Comparison of ENCODE assay signal across 29 cellular contexts in the genomic region with DNA sequence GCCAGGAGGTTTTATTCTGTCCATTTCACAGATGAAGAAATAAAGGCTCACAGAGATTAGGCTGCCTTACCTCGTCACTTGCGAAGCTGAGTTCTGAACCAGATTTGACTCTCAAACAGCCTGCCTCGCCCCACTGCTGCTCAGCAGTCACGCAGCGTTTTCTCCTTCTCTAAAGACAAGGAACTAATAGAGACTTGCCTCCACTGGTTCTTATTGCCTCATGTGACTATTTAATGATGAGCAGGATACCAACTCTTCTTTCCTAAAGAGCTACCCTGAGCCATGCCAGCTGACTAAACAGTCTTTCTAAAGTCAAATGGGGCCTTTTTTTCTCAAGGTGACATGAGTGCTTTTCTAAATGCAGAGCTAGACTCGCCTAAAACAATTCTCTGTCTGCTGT.
DNase-seq lines count a peak whose midpoint lies in the region; ATAC-seq, FAIRE-seq and TF ChIP-seq lines count a peak whose summit lies in the region.
"Had no signal": no experiment of that assay in that cellular context is flagged by ENCODE, and none has a peak within 500 bp of the region (broad histone marks: within the 10 kb centered on the region; RNA-seq: fewer than 3 reads in every experiment).

No MANE protein-coding gene starts in this region.

- DNase-seq in Karpas-422 (peak; percentile 34), GM12878 (ENCODE audit: low read depth, low spot score) (no peak), left colon (peak in 1 of 2 donors; percentile 24), transverse colon (peak; percentile 10), NCI-H2196 treated with DMSO at 0.1 percent for 48 hours (lab: John Stamatoyannopoulos, UW; ENCODE audit: unreplicated experiment) (no peak), NCI-H2227 treated with DMSO at 0.1 percent for 48 hours (lab: John Stamatoyannopoulos, UW) (no peak), KG1 (lab: John Stamatoyannopoulos, UW) (no peak)
- DNase-seq: activated CD4-positive, alpha-beta T cell treated with anti-CD3 and anti-CD28 coated beads, Interleukin-2, amount 10 ng/mL, durations not matched to agents 24 days and 14 days; activated effector memory CD4-positive, alpha-beta T cell treated with anti-CD3 and anti-CD28 coated beads, Interleukin-2, amount 50 U/mL, for 16 hours; activated naive CD8-positive, alpha-beta T cell treated with anti-CD3 and anti-CD28 coated beads for 36 hours; activated T-cell treated with anti-CD3 and anti-CD28 coated beads, Interleukin-2, amount 50 U/mL, for 1 hour; aorta; cortex of kidney; effector memory CD4-positive, alpha-beta T cell; erythroblast; H7; Kasumi-1; kidney; mammary epithelial cell; NCI-H1436; RPMI8226; stimulated activated CD4-positive, alpha-beta T cell treated with anti-CD3 and anti-CD28 coated beads, Interleukin-1b, Interleukin-23, amount 100 ng/mL, for 48 hours; stimulated activated naive CD4-positive, alpha-beta T cell treated with Interleukin-2 at 50 U/mL for 16 hours had no signal

- H4K20me1 ChIP-seq in Karpas-422 (ENCODE audit: insufficient read depth, low read depth, low read length) (no peaks in the 10 kb centered on the region), GM12878 (ENCODE audit: control insufficient read depth, insufficient read depth) (no peaks in the 10 kb centered on the region)
- H4K20me1 ChIP-seq: BLaER1 had no signal

- H3K79me2 ChIP-seq in Karpas-422 (ENCODE audit: low read length) (no peaks in the 10 kb centered on the region), GM12878 (ENCODE audit: control insufficient read depth, insufficient read depth, low read length) (no peaks in the 10 kb centered on the region)

- H2AFZ ChIP-seq in Karpas-422 (ENCODE audit: low read length) (no peak overlapping the region), GM12878 (ENCODE audit: control insufficient read depth, low read depth, low read length) (no peak overlapping the region)
- H2AFZ ChIP-seq: neural progenitor cell had no signal

- 6% methylated on average over 6 of the region's 6 CpGs for WGBS in GM12878 (ENCODE audit: insufficient coverage, insufficient replicate concordance, low lambda C conversion rate, missing lambda C conversion rate)
- 57 to 60% methylated on average over 1 to 6 of the region's 6 CpGs for WGBS in transverse colon (ENCODE audit: low coverage in 1 of 2), 2 donors

- no peaks in the 10 kb centered on the region for H3K27me3 ChIP-seq in Karpas-422 (ENCODE audit: low read length)
- H3K27me3 ChIP-seq in GM12878 (replicated peaks in 1 of 2; ENCODE audit: control insufficient read depth in 2 of 2, insufficient read depth in 2 of 2, low read length in 1 of 2), result peaks cover 0 to 4% of the 10 kb centered on the region in 2 experiments; a peak in 1 of 4 replicates
- no peaks in the 10 kb centered on the region for H3K27me3 ChIP-seq in transverse colon
- H3K27me3 ChIP-seq: BLaER1, cardiac muscle cell, neural progenitor cell, pancreas, SJSA1 had no signal

- no peak for TF ChIP-seq RAD21 in GM12878 (IDR thresholded peaks at IDR 0.05; ENCODE audit: insufficient read depth, low read depth, low read length)

- no peak for FAIRE-seq in GM12878 (lab: Jason Lieb, UNC)
- FAIRE-seq: GM12891, kidney, pancreas had no signal

- no TSS peak for BruUV-seq in GM12878 (replicated peaks; lab: Mats Ljungman, UMichigan)

- TF ChIP-seq POLR2A in GM12878 (IDR thresholded peaks at IDR 0.05; ENCODE audit: low read depth, low read length), result no peak
- no peak for TF ChIP-seq POLR2A in transverse colon (IDR thresholded peaks at IDR 0.05)

- POLR2A ChIA-PET in GM12878 (lab: Charles Lee), result interaction anchor here (0.7 to 2.1 kb wide), 3 partner anchors 78 to 141 kb away, joined by 3 to 7 read pairs (median 4); no protein-coding TSS in a partner anchor

- ATAC-seq in GM12878 (peak; percentile 12; the same call in 2 of the 3 replicates), left colon (peak; percentile 51)

- H3K4me2 ChIP-seq in Karpas-422 (ENCODE audit: low read depth, low read length, poor library complexity, severe bottlenecking) (no peak overlapping the region), GM12878 (ENCODE audit: control insufficient read depth, insufficient read depth) (no peak overlapping the region)
- H3K4me2 ChIP-seq: BLaER1 had no signal

- intact Hi-C loops in GM12878 (cut with micrococcal nuclease; ENCODE audit: unreplicated experiment), result loop anchor here (2.0 kb wide), 2 partner anchors 78 to 140 kb away; no protein-coding TSS in a partner anchor
- intact Hi-C loops in left colon (cut with DNase I, micrococcal nuclease), result no loop called here
- intact Hi-C loops in transverse colon (cut with DNase I; ENCODE audit: low total_unique reads), result no loop called here

- H3K9ac ChIP-seq in Karpas-422 (ENCODE audit: low read length), result no peak overlapping the region
- H3K9ac ChIP-seq in GM12878 (ENCODE audit: control insufficient read depth, insufficient read depth, low read length), result no peak overlapping the region
- H3K9ac ChIP-seq: BLaER1, neural progenitor cell had no signal

- TF ChIP-seq CTCF in GM12878 (IDR thresholded peaks at IDR 0.05 in 2 of 3, conservative IDR thresholded peaks at IDR 0.05 in 1 of 3; ENCODE audit: control insufficient read depth in 2 of 3, extremely low read depth in 1 of 3, insufficient read depth in 1 of 3, low read depth in 3 of 3, low read length in 3 of 3) (no peak), transverse colon (IDR thresholded peaks at IDR 0.05) (no peak)

- H3K27ac ChIP-seq in Karpas-422 (ENCODE audit: low read length) (no peak overlapping the region), GM12878 (ENCODE audit: control insufficient read depth, insufficient read depth) (no peak overlapping the region), transverse colon (peak overlapping the region; percentile 74 to 79 (median 76))
- H3K27ac ChIP-seq: BLaER1, cardiac muscle cell, neural progenitor cell, SJSA1 had no signal

- CTCF ChIA-PET in GM12878 (lab: Yijun Ruan, JAX), result interaction anchor here (0.7 to 3.9 kb wide), 14 partner anchors 9 to 423 kb away, joined by 3 to 43 read pairs (median 4); no protein-coding TSS in a partner anchor

- no peaks in the 10 kb centered on the region for H3K36me3 ChIP-seq in Karpas-422 (ENCODE audit: insufficient read depth, low read length)
- no peaks in the 10 kb centered on the region for H3K36me3 ChIP-seq in GM12878 (ENCODE audit: control insufficient read depth in 2 of 2, insufficient read depth in 2 of 2, low read length in 1 of 2)
- H3K36me3 ChIP-seq in transverse colon, result no peaks in the 10 kb centered on the region
- H3K36me3 ChIP-seq: BLaER1, cardiac muscle cell, neural progenitor cell, pancreas, SJSA1 had no signal

- H3K9me2 ChIP-seq in Karpas-422 (replicated peaks; ENCODE audit: insufficient read depth, low read length), result no peaks in the 10 kb centered on the region

- no peaks in the 10 kb centered on the region for H3K9me3 ChIP-seq in Karpas-422 (ENCODE audit: low read length)
- H3K9me3 ChIP-seq in GM12878 (replicated peaks; ENCODE audit: control insufficient read depth, insufficient read depth, low read length), result no peaks in the 10 kb centered on the region
- H3K9me3 ChIP-seq in transverse colon, result no peaks in the 10 kb centered on the region
- H3K9me3 ChIP-seq: BLaER1, pancreas, SJSA1 had no signal

- H3K4me1 ChIP-seq in Karpas-422 (ENCODE audit: low read length), result no peaks in the 10 kb centered on the region
- H3K4me1 ChIP-seq in GM12878 (ENCODE audit: control insufficient read depth, insufficient read depth, low read length), result no peaks in the 10 kb centered on the region
- peaks cover 0 to 18% (median 3%) of the 10 kb centered on the region in 4 donors for H3K4me1 ChIP-seq in transverse colon
- H3K4me1 ChIP-seq: BLaER1, pancreas had no signal

- in situ Hi-C loops in GM12878 (cut with MboI), result no loop called here
- in situ Hi-C loops in transverse colon (cut with MboI; ENCODE audit: low pct_ligation_motif_present in 1 of 4, low pct_unique_long_range_greater_than_20kb in 1 of 4, low sequenced_read_pairs in 3 of 4), result no loop called here

- TF ChIP-seq EP300 in GM12878 (IDR thresholded peaks at IDR 0.05; ENCODE audit: borderline replicate concordance in 1 of 2, control insufficient read depth in 1 of 2, low read depth in 2 of 2, low read length in 2 of 2) (no peak), transverse colon (IDR thresholded peaks at IDR 0.05; ENCODE audit: low read depth) (no peak)

- RAD21 ChIA-PET in GM12878 (lab: Charles Lee; ENCODE audit: unreplicated experiment), result interaction anchor here (0.8 to 4.0 kb wide), 12 partner anchors 10 to 287 kb away, joined by 3 to 32 read pairs (median 4); no protein-coding TSS in a partner anchor

- H3K4me3 ChIP-seq in Karpas-422 (ENCODE audit: low read length) (no peak overlapping the region), GM12878 (no peak overlapping the region), transverse colon (no peak overlapping the region)
- H3K4me3 ChIP-seq: BLaER1, cardiac muscle cell, neural progenitor cell, pancreas, SJSA1 had no signal

- SMC1A ChIA-PET in GM12878 (lab: Charles Lee; ENCODE audit: uncharacterized antibody, unreplicated experiment), result interaction anchor here (0.6 to 5.6 kb wide), 17 partner anchors 9 to 180 kb away, joined by 3 to 46 read pairs (median 5); no protein-coding TSS in a partner anchor

TF ChIP-seq in GM12878, 131 proteins besides CTCF, POLR2A, EP300 and RAD21 (continues in another document):
- TF ChIP-seq ZNF217 (IDR thresholded peaks at IDR 0.05) (no peak), SMAD1 (IDR thresholded peaks at IDR 0.05; ENCODE audit: low read depth, partially characterized antibody) (no peak), ATF3 (IDR thresholded peaks at IDR 0.05; ENCODE audit: borderline replicate concordance, extremely low read depth, low read depth, low read length) (no peak), NBN (IDR thresholded peaks at IDR 0.05) (no peak), BACH1 (IDR thresholded peaks at IDR 0.05; ENCODE audit: borderline replicate concordance) (no peak), HDGF (IDR thresholded peaks at IDR 0.05) (no peak)

Comparison
In these comparisons a context has a peak if more than half of its experiments do, and no peak if none do; other contexts are left out.
1. DNase-seq: peak in Karpas-422 (single experiment) and transverse colon (single experiment); none in GM12878 (single experiment), NCI-H2196 treated with DMSO at 0.1 percent for 48 hours (single experiment), NCI-H2227 treated with DMSO at 0.1 percent for 48 hours (single experiment) and KG1 (single experiment).
2. H3K27ac ChIP-seq: peak in transverse colon (4 of 4); none in Karpas-422 (single experiment) and GM12878 (single experiment).